1 cellular context compared by ENCODE assay signal in the genomic region with DNA sequence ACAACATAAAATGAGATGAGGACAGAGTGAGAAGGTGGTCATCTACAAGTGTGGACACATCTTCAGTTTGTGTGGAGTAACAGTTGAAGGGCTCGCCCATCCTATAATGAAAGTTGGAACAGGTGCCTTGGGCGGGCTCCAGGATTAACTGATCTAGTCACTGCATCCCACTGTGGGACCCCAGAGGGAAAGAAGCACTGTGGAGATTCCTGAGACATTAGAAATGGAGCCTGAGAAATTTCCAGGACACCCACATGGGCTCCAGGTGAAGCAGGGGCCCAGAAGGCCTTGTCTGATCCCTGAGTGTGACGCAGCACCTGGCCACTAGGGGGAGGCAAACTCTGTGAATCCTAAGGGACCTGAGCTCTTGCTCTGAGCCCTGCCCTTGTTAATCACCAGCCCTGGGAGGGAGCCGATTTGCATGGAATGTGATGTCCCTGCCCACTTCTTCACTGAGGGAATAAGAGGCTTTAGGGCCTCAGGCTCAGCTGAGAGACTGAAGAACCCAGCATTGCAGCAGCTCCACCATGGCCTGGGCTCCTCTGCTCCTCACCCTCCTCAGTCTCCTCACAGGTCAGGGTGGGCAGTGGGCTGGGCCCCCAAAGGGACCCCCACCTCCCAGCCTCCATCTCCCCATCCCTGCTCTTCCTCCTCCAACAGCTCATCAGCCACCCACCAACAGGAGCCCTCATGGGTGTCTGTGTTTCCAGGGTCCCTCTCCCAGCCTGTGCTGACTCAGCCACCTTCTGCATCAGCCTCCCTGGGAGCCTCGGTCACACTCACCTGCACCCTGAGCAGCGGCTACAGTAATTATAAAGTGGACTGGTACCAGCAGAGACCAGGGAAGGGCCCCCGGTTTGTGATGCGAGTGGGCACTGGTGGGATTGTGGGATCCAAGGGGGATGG.
TF ChIP-seq lines count a peak whose summit lies in the region.

No MANE protein-coding gene starts in this region.

TF ChIP-seq in K562, 482 proteins besides CTCF, POLR2A, EP300 and RAD21 (continued from another document and continues in another):
- TF ChIP-seq, protein P1, sequence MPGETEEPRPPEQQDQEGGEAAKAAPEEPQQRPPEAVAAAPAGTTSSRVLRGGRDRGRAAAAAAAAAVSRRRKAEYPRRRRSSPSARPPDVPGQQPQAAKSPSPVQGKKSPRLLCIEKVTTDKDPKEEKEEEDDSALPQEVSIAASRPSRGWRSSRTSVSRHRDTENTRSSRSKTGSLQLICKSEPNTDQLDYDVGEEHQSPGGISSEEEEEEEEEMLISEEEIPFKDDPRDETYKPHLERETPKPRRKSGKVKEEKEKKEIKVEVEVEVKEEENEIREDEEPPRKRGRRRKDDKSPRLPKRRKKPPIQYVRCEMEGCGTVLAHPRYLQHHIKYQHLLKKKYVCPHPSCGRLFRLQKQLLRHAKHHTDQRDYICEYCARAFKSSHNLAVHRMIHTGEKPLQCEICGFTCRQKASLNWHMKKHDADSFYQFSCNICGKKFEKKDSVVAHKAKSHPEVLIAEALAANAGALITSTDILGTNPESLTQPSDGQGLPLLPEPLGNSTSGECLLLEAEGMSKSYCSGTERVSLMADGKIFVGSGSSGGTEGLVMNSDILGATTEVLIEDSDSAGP (CRISPR knock-in tag; IDR thresholded peaks at IDR 0.05), result no peak
- peak; percentile 66 for TF ChIP-seq CXXC5 (CRISPR knock-in tag; IDR thresholded peaks at IDR 0.05)
- TF ChIP-seq SMC3 (conservative IDR thresholded peaks at IDR 0.05; ENCODE audit: insufficient read depth, low read depth, low read length), result peak; percentile 93
- TF ChIP-seq TEAD4 (IDR thresholded peaks at IDR 0.05; ENCODE audit: low read length), result peak; percentile 45
- TF ChIP-seq TEAD4 (CRISPR knock-in tag; IDR thresholded peaks at IDR 0.05; ENCODE audit: borderline replicate concordance), result no peak; the same call in 1 of the 2 replicates
- TF ChIP-seq NR4A1 (CRISPR knock-in tag; IDR thresholded peaks at IDR 0.05), result peak; percentile 52; the same call in 1 of the 2 replicates
- no peak for TF ChIP-seq NR4A1 (tag; IDR thresholded peaks at IDR 0.05)
- TF ChIP-seq HDAC6 (IDR thresholded peaks at IDR 0.05; ENCODE audit: low read depth, low read length), result 0 out of 2 replicates have a peak, but pooled peaks have one; percentile 16
- TF ChIP-seq ZNF41 (CRISPR knock-in tag; conservative IDR thresholded peaks at IDR 0.05), result peak; percentile 65; the same call in 1 of the 2 replicates
- 0 out of 2 replicates have a peak, but pooled peaks have one; percentile 44 for TF ChIP-seq ZNF696 (CRISPR knock-in tag; conservative IDR thresholded peaks at IDR 0.05)
- TF ChIP-seq KDM4B (IDR thresholded peaks at IDR 0.05; ENCODE audit: borderline replicate concordance in 2 of 2, low read depth in 1 of 2), result 0 out of 4 replicates have a peak, but pooled peaks of 1 of the 2 experiments have one; percentile 70
- 0 out of 2 replicates have a peak, but pooled peaks have one; percentile 76 for TF ChIP-seq KLF6 (CRISPR knock-in tag; IDR thresholded peaks at IDR 0.05; ENCODE audit: borderline replicate concordance)
- peak; percentile 6 for TF ChIP-seq SMAD1 (IDR thresholded peaks at IDR 0.05; ENCODE audit: low read depth, low read length, partially characterized antibody)
- no peak for TF ChIP-seq KLF10 (CRISPR knock-in tag; IDR thresholded peaks at IDR 0.05)
- peak; percentile 77; the same call in 1 of the 2 replicates for TF ChIP-seq DMBX1 (CRISPR knock-in tag; IDR thresholded peaks at IDR 0.05; ENCODE audit: borderline replicate concordance)
- TF ChIP-seq SRSF9 (IDR thresholded peaks at IDR 0.05; ENCODE audit: borderline replicate concordance, low read depth, low read length), result no peak
- peak in 1 of 2 experiments; percentile 89; a peak in 2 of 4 replicates for TF ChIP-seq RCOR1 (IDR thresholded peaks at IDR 0.05; ENCODE audit: borderline replicate concordance in 1 of 2, low read depth in 2 of 2, low read length in 2 of 2)
- TF ChIP-seq ZNF57 (CRISPR knock-in tag; IDR thresholded peaks at IDR 0.05), result no peak
- TF ChIP-seq ZHX1 (conservative IDR thresholded peaks at IDR 0.05; ENCODE audit: low read length), result 0 out of 2 replicates have a peak, but pooled peaks have one; percentile 46
- TF ChIP-seq STAG1 (CRISPR knock-in tag; IDR thresholded peaks at IDR 0.05; ENCODE audit: borderline replicate concordance), result peak; percentile 76; the same call in 1 of the 2 replicates
- peak; percentile 2 for TF ChIP-seq MEIS2 (IDR thresholded peaks at IDR 0.05; ENCODE audit: partially characterized antibody)
- peak; percentile 97 for TF ChIP-seq CTBP1 (IDR thresholded peaks at IDR 0.05; ENCODE audit: borderline replicate concordance)
- no peak for TF ChIP-seq ZNF282 (CRISPR knock-in tag; IDR thresholded peaks at IDR 0.05)
- TF ChIP-seq ZNF740 (CRISPR knock-in tag; IDR thresholded peaks at IDR 0.05), result peak; percentile 43; the same call in 1 of the 2 replicates
- no peak for TF ChIP-seq ZNF740 (tag; IDR thresholded peaks at IDR 0.05)
- TF ChIP-seq, protein P2, sequence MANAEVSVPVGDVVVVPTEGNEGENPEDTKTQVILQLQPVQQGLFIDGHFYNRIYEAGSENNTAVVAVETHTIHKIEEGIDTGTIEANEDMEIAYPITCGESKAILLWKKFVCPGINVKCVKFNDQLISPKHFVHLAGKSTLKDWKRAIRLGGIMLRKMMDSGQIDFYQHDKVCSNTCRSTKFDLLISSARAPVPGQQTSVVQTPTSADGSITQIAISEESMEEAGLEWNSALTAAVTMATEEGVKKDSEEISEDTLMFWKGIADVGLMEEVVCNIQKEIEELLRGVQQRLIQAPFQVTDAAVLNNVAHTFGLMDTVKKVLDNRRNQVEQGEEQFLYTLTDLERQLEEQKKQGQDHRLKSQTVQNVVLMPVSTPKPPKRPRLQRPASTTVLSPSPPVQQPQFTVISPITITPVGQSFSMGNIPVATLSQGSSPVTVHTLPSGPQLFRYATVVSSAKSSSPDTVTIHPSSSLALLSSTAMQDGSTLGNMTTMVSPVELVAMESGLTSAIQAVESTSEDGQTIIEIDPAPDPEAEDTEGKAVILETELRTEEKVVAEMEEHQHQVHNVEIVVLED (CRISPR knock-in tag; IDR thresholded peaks at IDR 0.05), result peak; percentile 58
- TF ChIP-seq SIN3A (IDR thresholded peaks at IDR 0.05; ENCODE audit: borderline replicate concordance in 2 of 2, control insufficient read depth in 1 of 2, low read depth in 2 of 2, low read length in 2 of 2), result 0 out of 4 replicates have a peak, but pooled peaks of 1 of the 2 experiments have one; percentile 40
- peak; percentile 29; the same call in 1 of the 2 replicates for TF ChIP-seq ETS1 (conservative IDR thresholded peaks at IDR 0.05; ENCODE audit: control insufficient read depth, low read depth, low read length)
- peak; percentile 76; the same call in 1 of the 2 replicates for TF ChIP-seq ZNF561 (CRISPR knock-in tag; conservative IDR thresholded peaks at IDR 0.05)
- TF ChIP-seq ZNF586 (CRISPR knock-in tag; conservative IDR thresholded peaks at IDR 0.05), result 0 out of 2 replicates have a peak, but pooled peaks have one; percentile 67
- TF ChIP-seq KLF16 (IDR thresholded peaks at IDR 0.05), result peak; percentile 85
- TF ChIP-seq MYBL2 (IDR thresholded peaks at IDR 0.05; ENCODE audit: low read depth), result no peak
- TF ChIP-seq MYBL2 (CRISPR knock-in tag; IDR thresholded peaks at IDR 0.05; ENCODE audit: borderline replicate concordance), result no peak
- peak; percentile 49 for TF ChIP-seq ZFP36 (IDR thresholded peaks at IDR 0.05; ENCODE audit: low read depth, low read length, partially characterized antibody)
- TF ChIP-seq, protein P3, sequence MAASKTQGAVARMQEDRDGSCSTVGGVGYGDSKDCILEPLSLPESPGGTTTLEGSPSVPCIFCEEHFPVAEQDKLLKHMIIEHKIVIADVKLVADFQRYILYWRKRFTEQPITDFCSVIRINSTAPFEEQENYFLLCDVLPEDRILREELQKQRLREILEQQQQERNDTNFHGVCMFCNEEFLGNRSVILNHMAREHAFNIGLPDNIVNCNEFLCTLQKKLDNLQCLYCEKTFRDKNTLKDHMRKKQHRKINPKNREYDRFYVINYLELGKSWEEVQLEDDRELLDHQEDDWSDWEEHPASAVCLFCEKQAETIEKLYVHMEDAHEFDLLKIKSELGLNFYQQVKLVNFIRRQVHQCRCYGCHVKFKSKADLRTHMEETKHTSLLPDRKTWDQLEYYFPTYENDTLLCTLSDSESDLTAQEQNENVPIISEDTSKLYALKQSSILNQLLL (CRISPR knock-in tag; IDR thresholded peaks at IDR 0.05; ENCODE audit: borderline replicate concordance), result 0 out of 2 replicates have a peak, but pooled peaks have one; percentile 44
- TF ChIP-seq ZNF77 (CRISPR knock-in tag; IDR thresholded peaks at IDR 0.05), result 0 out of 2 replicates have a peak, but pooled peaks have one; percentile 63
- TF ChIP-seq, protein P4, sequence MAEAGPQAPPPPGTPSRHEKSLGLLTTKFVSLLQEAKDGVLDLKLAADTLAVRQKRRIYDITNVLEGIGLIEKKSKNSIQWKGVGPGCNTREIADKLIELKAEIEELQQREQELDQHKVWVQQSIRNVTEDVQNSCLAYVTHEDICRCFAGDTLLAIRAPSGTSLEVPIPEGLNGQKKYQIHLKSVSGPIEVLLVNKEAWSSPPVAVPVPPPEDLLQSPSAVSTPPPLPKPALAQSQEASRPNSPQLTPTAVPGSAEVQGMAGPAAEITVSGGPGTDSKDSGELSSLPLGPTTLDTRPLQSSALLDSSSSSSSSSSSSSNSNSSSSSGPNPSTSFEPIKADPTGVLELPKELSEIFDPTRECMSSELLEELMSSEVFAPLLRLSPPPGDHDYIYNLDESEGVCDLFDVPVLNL (CRISPR knock-in tag; IDR thresholded peaks at IDR 0.05; ENCODE audit: low read depth), result 0 out of 2 replicates have a peak, but pooled peaks have one; percentile 46
- TF ChIP-seq MAZ (CRISPR knock-in tag; conservative IDR thresholded peaks at IDR 0.05 in 1 of 2, IDR thresholded peaks at IDR 0.05 in 1 of 2), result peak in 1 of 2 experiments; percentile 64; a peak in 2 of 4 replicates
- peak; percentile 80 for TF ChIP-seq ZNF316 (IDR thresholded peaks at IDR 0.05)
- no peak for TF ChIP-seq NFRKB (IDR thresholded peaks at IDR 0.05; ENCODE audit: low read depth)
- 0 out of 4 replicates have a peak, but pooled peaks of 1 of the 2 experiments have one; percentile 25 for TF ChIP-seq NRF1 (conservative IDR thresholded peaks at IDR 0.05 in 1 of 2, IDR thresholded peaks at IDR 0.05 in 1 of 2)
- TF ChIP-seq ASH1L (IDR thresholded peaks at IDR 0.05; ENCODE audit: borderline replicate concordance, low read depth, partially characterized antibody), result no peak
- no peak; the same call in 1 of the 2 replicates for TF ChIP-seq ZNF253 (CRISPR knock-in tag; conservative IDR thresholded peaks at IDR 0.05)
- TF ChIP-seq CBX3 (IDR thresholded peaks at IDR 0.05; ENCODE audit: borderline replicate concordance in 1 of 2, low read length in 2 of 2), result no peak
- TF ChIP-seq CREM (IDR thresholded peaks at IDR 0.05; ENCODE audit: low read depth), result peak; percentile 97
- no peak for TF ChIP-seq TCF7 (IDR thresholded peaks at IDR 0.05; ENCODE audit: borderline replicate concordance)
- no peak for TF ChIP-seq TGIF2 (CRISPR knock-in tag; IDR thresholded peaks at IDR 0.05)
- peak; percentile 90; the same call in 1 of the 2 replicates for TF ChIP-seq ZNF133 (CRISPR knock-in tag; IDR thresholded peaks at IDR 0.05)
